8 cellular contexts compared by ENCODE assay signal in genomic region chr14:90330203-90331196, GRCh38. TPM values are rescaled to one million over a fixed set of nuclear protein-coding genes. Genes with fewer than 3 reads are reported as not detected.
DNase-seq lines count a peak whose midpoint lies in the region; ATAC-seq and TF ChIP-seq lines count a peak whose summit lies in the region.

No MANE protein-coding gene starts in this region.

- H3K4me3 ChIP-seq in GM06990 (replicated peaks; ENCODE audit: low read depth, low read length) (peak overlapping the region; percentile 86), esophagus muscularis mucosa (peak overlapping the region; percentile 69 to 74 (median 70)), retinal pigment epithelial cell (ENCODE audit: low read length) (peak overlapping the region; percentile 75)

- TF ChIP-seq POLR2A in esophagus muscularis mucosa (IDR thresholded peaks at IDR 0.05; ENCODE audit: low read depth): no peak

- WGBS in esophagus muscularis mucosa: 97% methylated on average over 15 of the region's 15 CpGs

- H3K27ac ChIP-seq in esophagus muscularis mucosa (replicated peaks in 1 of 4): peak overlapping the region; percentile 15 to 90 (median 83)

- TF ChIP-seq CTCF in GM06990 (IDR thresholded peaks at IDR 0.05; ENCODE audit: insufficient read depth, low read length, poor library complexity, severe bottlenecking) (no peak), esophagus muscularis mucosa (IDR thresholded peaks at IDR 0.05) (no peak), retinal pigment epithelial cell (conservative IDR thresholded peaks at IDR 0.05; ENCODE audit: low read depth, low read length) (no peak)

- no peaks in the 10 kb centered on the region for H3K9me3 ChIP-seq in esophagus muscularis mucosa

- intact Hi-C loops in esophagus muscularis mucosa (cut with DNase I): loop anchor here (2.0 kb wide), 1 partner anchor 50 kb away; no protein-coding TSS in a partner anchor

- no peak for ATAC-seq in HG03520 (IDR thresholded peaks at IDR 0.05; ENCODE audit: unreplicated experiment)
- no peak for ATAC-seq in GM18517 (IDR thresholded peaks at IDR 0.05; ENCODE audit: unreplicated experiment)

- TF ChIP-seq EP300 in esophagus muscularis mucosa (IDR thresholded peaks at IDR 0.05): no peak

- DNase-seq in GM06990 (ENCODE audit: extremely low read depth, insufficient read length) (no peak), RKO (ENCODE audit: low spot score) (peak; percentile 53), esophagus muscularis mucosa (ENCODE audit: extremely low spot score) (no peak), retinal pigment epithelial cell (ENCODE audit: low read depth) (no peak), SW480 (ENCODE audit: low spot score) (no peak), HT-29 (ENCODE audit: low spot score) (no peak)

- H3K36me3 ChIP-seq in GM06990 (ENCODE audit: control insufficient read depth, insufficient read depth, low read length) (no peaks in the 10 kb centered on the region), esophagus muscularis mucosa (no peaks in the 10 kb centered on the region)

- H3K4me1 ChIP-seq in esophagus muscularis mucosa: peaks cover 16 to 27% (median 23%) of the 10 kb centered on the region in 4 donors

- H3K27me3 ChIP-seq in GM06990 (replicated peaks; ENCODE audit: control insufficient read depth, insufficient read depth, low read length) (no peaks in the 10 kb centered on the region; the same call in 1 of the 2 replicates), esophagus muscularis mucosa (peaks cover 0 to 6% (median 0%) of the 10 kb centered on the region in 4 donors)

RNA-seq across cellular contexts. Expression of gene NRDE2, which starts 1.2 kb away (rescaled TPM):
- total RNA-seq in esophagus muscularis mucosa: 10 to 100 TPM in 3 of 4 donors, 1 to 10 TPM in 1; 8.0 to 14.1 (median 12.2) TPM
- total RNA-seq in HT-29 (2014; rRNA removed; shearing (Covaris generic)): 7.0 and 10.1 TPM in 2 replicates
